20 cellular contexts compared by ENCODE assay signal in the genomic region with DNA sequence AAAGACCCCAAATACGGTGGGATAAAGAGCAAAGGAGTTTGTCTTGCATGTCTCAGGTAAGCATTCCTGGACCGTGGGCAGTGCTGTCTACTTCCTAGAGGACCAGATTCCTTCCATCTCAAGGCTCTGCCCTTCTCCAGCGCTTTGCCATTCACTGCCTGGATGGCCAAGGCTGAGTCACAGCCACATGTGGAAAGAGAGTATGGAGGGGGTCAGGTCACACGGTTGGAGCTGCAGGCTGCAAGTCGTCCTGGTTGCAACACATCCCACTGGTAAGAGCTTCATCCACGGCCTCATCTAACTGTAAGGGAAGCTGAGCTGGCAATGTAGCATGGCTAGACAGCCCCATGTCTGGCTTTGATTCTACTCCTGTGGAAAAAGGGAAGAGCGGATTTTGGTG.
DNase-seq lines count a peak whose midpoint lies in the region; ATAC-seq, FAIRE-seq and TF ChIP-seq lines count a peak whose summit lies in the region.
"Had no signal": no experiment of that assay in that cellular context is flagged by ENCODE, and none has a peak within 500 bp of the region (broad histone marks: within the 10 kb centered on the region; RNA-seq: fewer than 3 reads in every experiment).

No MANE protein-coding gene starts in this region.

- TF ChIP-seq POLR2A in HepG2 (IDR thresholded peaks at IDR 0.05; ENCODE audit: insufficient read depth in 1 of 2, low read depth in 2 of 2, low read length in 2 of 2) (no peak), right lobe of liver (IDR thresholded peaks at IDR 0.05) (no peak)

- no peak for TF ChIP-seq RAD21 in HepG2 (CRISPR knock-in tag; IDR thresholded peaks at IDR 0.05)

- 20% methylated on average over 6 of the region's 7 CpGs for WGBS in HepG2 (ENCODE audit: low lambda C conversion rate)
- WGBS in right lobe of liver (ENCODE audit: insufficient coverage, low coverage, low lambda C conversion rate, missing lambda C conversion rate): 38% methylated on average over 7 of the region's 7 CpGs

- no peak overlapping the region for H3K27ac ChIP-seq in HepG2 (ENCODE audit: extremely low read length, insufficient read depth, low read length)
- no peak overlapping the region for H3K27ac ChIP-seq in right lobe of liver
- H3K27ac ChIP-seq: left lung, spleen, thyroid gland had no signal

- no TSS peak for BruUV-seq in HepG2 (replicated peaks; lab: Mats Ljungman, UMichigan)

- no peak overlapping the region for H2AFZ ChIP-seq in HepG2 (ENCODE audit: low read length)

- H3K4me2 ChIP-seq in HepG2 (ENCODE audit: low read depth, low read length): no peak overlapping the region

- POLR2A ChIA-PET in HepG2 (lab: Yijun Ruan, JAX): no interaction called here

- H4K20me1 ChIP-seq in HepG2 (ENCODE audit: insufficient read depth, low read length): no peaks in the 10 kb centered on the region

- no peak overlapping the region for H3K4me3 ChIP-seq in HepG2 (replicated peaks in 1 of 3; ENCODE audit: insufficient read depth in 1 of 3, low read depth in 2 of 3, low read length in 3 of 3)
- H3K4me3 ChIP-seq in right lobe of liver: no peak overlapping the region
- no peak overlapping the region for H3K4me3 ChIP-seq in fibroblast of the aortic adventitia (ENCODE audit: low read depth, low read length)
- H3K4me3 ChIP-seq: left lung, spleen, thyroid gland had no signal

- DNase-seq in HepG2 (ENCODE audit: low spot score) (no peak), right lobe of liver (no peak), SIG-M5 treated with dmso at 0.1 percent for 504 hours (lab: John Stamatoyannopoulos, UW; ENCODE audit: unreplicated experiment) (peak; percentile 64), fibroblast of the aortic adventitia (ENCODE audit: low read depth) (peak; percentile 68), medulla oblongata (ENCODE audit: extremely low spot score) (no peak), NCI-H2107 treated with DMSO at 0.1 percent for 48 hours (lab: John Stamatoyannopoulos, UW; ENCODE audit: unreplicated experiment) (no peak)
- DNase-seq: activated CD8-positive, alpha-beta memory T cell treated with anti-CD3 and anti-CD28 coated beads for 24 hours; cortex of kidney; DND-41; head of caudate nucleus; left lung; nephron progenitor cell; RPMI8226; spleen; thyroid gland had no signal

- H3K27me3 ChIP-seq in HepG2 (ENCODE audit: control insufficient read depth in 1 of 2, insufficient read depth in 2 of 2, low read length in 2 of 2) (peaks cover 0 to 19% of the 10 kb centered on the region in 2 experiments; a peak in 3 of 5 replicates), right lobe of liver (no peaks in the 10 kb centered on the region)
- H3K27me3 ChIP-seq: left lung, spleen, thyroid gland had no signal

- CTCF ChIA-PET in HepG2 (lab: Yijun Ruan, JAX; ENCODE audit: low intra/inter-chr PET ratio, low total read pairs): no interaction called here

- intact Hi-C loops in HepG2 (cut with micrococcal nuclease; ENCODE audit: unreplicated experiment): no loop called here
- intact Hi-C loops in right lobe of liver (cut with DNase I): no loop called here

- H3K4me1 ChIP-seq in HepG2 (ENCODE audit: insufficient read depth, low read length) (peaks cover 9% of the 10 kb centered on the region; the same call in 1 of the 2 replicates), right lobe of liver (no peaks in the 10 kb centered on the region)
- H3K4me1 ChIP-seq: left lung, spleen, thyroid gland had no signal

- TF ChIP-seq CTCF in HepG2 (CRISPR knock-in tag; IDR thresholded peaks at IDR 0.05): no peak
- TF ChIP-seq CTCF in right lobe of liver (IDR thresholded peaks at IDR 0.05): no peak
- no peak for TF ChIP-seq CTCF in fibroblast of the aortic adventitia (IDR thresholded peaks at IDR 0.05; ENCODE audit: insufficient read depth, low read length)

- TF ChIP-seq EP300 in HepG2 (IDR thresholded peaks at IDR 0.05; ENCODE audit: low read depth in 2 of 2, low read length in 2 of 2): no peak
- no peak for TF ChIP-seq EP300 in HepG2 (CRISPR knock-in tag; IDR thresholded peaks at IDR 0.05; ENCODE audit: borderline replicate concordance)

- H3K79me2 ChIP-seq in HepG2 (ENCODE audit: insufficient read depth, low read length): no peaks in the 10 kb centered on the region

- FAIRE-seq in HepG2 (lab: Jason Lieb, UNC): no peak
- FAIRE-seq: A204.1, GM18507, TTC549 had no signal

- no peak overlapping the region for H3K9ac ChIP-seq in HepG2 (ENCODE audit: insufficient read depth, low read depth, low read length)

- in situ Hi-C loops in HepG2 (cut with HindIII; ENCODE audit: extremely low pct_ligation_motif_present, low pct_unique_long_range_greater_than_20kb): no loop called here

- ATAC-seq in HepG2 (peak; percentile 68), right lobe of liver (no peak), HG02840 (IDR thresholded peaks at IDR 0.05; ENCODE audit: low FRiP score, unreplicated experiment) (no peak), HG03460 (IDR thresholded peaks at IDR 0.05; ENCODE audit: unreplicated experiment) (no peak)
- ATAC-seq: left lung had no signal

- no peaks in the 10 kb centered on the region for H3K9me3 ChIP-seq in HepG2 (ENCODE audit: low read length)
- no peaks in the 10 kb centered on the region for H3K9me3 ChIP-seq in right lobe of liver
- H3K9me3 ChIP-seq: left lung, spleen, thyroid gland had no signal

- H3K36me3 ChIP-seq in HepG2 (replicated peaks in 1 of 2; ENCODE audit: control insufficient read depth in 1 of 2, insufficient read depth in 2 of 2, low read length in 2 of 2) (no peaks in the 10 kb centered on the region), right lobe of liver (no peaks in the 10 kb centered on the region)
- H3K36me3 ChIP-seq: left lung, spleen, thyroid gland had no signal

TF ChIP-seq in HepG2, 621 proteins besides CTCF, POLR2A, EP300 and RAD21:
- TF ChIP-seq ZNF567 (CRISPR knock-in tag; IDR thresholded peaks at IDR 0.05; ENCODE audit: borderline replicate concordance) (no peak), ZBTB7A (CRISPR knock-in tag; IDR thresholded peaks at IDR 0.05) (no peak), CEBPB (IDR thresholded peaks at IDR 0.05; ENCODE audit: borderline replicate concordance, low read depth, low read length) (peak; percentile 59; the same call in 1 of the 2 replicates), THAP9 (CRISPR knock-in tag; IDR thresholded peaks at IDR 0.05; ENCODE audit: borderline replicate concordance) (no peak)
- TF ChIP-seq, protein P1, sequence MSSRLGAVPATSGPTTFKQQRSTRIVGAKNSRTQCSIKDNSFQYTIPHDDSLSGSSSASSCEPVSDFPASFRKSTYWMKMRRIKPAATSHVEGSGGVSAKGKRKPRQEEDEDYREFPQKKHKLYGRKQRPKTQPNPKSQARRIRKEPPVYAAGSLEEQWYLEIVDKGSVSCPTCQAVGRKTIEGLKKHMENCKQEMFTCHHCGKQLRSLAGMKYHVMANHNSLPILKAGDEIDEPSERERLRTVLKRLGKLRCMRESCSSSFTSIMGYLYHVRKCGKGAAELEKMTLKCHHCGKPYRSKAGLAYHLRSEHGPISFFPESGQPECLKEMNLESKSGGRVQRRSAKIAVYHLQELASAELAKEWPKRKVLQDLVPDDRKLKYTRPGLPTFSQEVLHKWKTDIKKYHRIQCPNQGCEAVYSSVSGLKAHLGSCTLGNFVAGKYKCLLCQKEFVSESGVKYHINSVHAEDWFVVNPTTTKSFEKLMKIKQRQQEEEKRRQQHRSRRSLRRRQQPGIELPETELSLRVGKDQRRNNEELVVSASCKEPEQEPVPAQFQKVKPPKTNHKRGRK (CRISPR knock-in tag; IDR thresholded peaks at IDR 0.05): no peak

Comparison
In these comparisons a context has a peak if more than half of its experiments do, and no peak if none do; other contexts are left out.
1. DNase-seq: peak in SIG-M5 treated with dmso at 0.1 percent for 504 hours (single experiment) and fibroblast of the aortic adventitia (single experiment); none in HepG2 (single experiment), right lobe of liver (0 of 3), medulla oblongata (single experiment) and NCI-H2107 treated with DMSO at 0.1 percent for 48 hours (single experiment).